In the genomic region with DNA sequence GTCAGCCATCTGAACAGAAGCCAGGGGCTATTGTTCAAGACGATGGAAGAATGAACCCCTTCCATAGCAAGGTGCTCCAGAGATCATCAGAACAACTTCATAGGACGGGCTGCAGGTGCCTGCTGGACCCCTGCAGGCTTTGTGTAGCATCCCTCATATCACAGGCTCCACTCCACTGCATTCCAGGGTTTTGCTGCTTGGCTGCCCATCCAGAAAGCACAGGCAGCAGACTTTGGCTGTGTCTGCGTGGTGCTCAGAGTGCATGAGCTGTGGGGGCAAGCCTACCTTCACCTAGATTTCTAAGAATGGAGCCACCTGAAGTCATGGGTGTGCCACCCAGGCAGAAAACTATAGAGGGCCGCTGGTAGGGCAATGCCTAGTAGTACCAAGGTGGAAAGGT, we compare ENCODE assay signal across 21 cellular contexts.
DNase-seq lines count a peak whose midpoint lies in the region; ATAC-seq, FAIRE-seq and TF ChIP-seq lines count a peak whose summit lies in the region.
"Had no signal": no experiment of that assay in that cellular context is flagged by ENCODE, and none has a peak within 500 bp of the region (broad histone marks: within the 10 kb centered on the region; RNA-seq: fewer than 3 reads in every experiment).

No MANE protein-coding gene starts in this region.

- no peak for FAIRE-seq in RCC 7860 (lab: Jason Lieb, UNC)
- FAIRE-seq: A549, D721Med, G401.6, GM12891, GM19239, H1, HTR-8/SVneo had no signal

- peaks cover 65% of the 10 kb centered on the region for H3K27me3 ChIP-seq in left ventricle myocardium inferior (ENCODE audit: low read depth)
- H3K27me3 ChIP-seq in body of pancreas = no peaks in the 10 kb centered on the region

- no peaks in the 10 kb centered on the region for H3K4me1 Mint-ChIP-seq in activated naive CD8-positive, alpha-beta T cell treated with anti-CD3 and anti-CD28 coated beads for 36 hours
- H3K4me1 Mint-ChIP-seq: CD4-positive, CD25-positive, alpha-beta regulatory T cell; CD8-positive, alpha-beta memory T cell had no signal

- H3K4me3 ChIP-seq in left ventricle myocardium inferior (no peak overlapping the region), body of pancreas (no peak overlapping the region)
- H3K4me3 ChIP-seq: A549, HAP-1 had no signal

- intact Hi-C loops in cardiac septum (cut with DNase I) (no loop called here), left ventricle myocardium inferior (cut with micrococcal nuclease) (no loop called here), body of pancreas (cut with DNase I) (loop anchor here (10.0 kb wide), 1 partner anchor 63 kb away; no protein-coding TSS in a partner anchor)

- no peak overlapping the region for H3K4me3 Mint-ChIP-seq in activated naive CD8-positive, alpha-beta T cell treated with anti-CD3 and anti-CD28 coated beads for 36 hours
- H3K4me3 Mint-ChIP-seq: CD4-positive, CD25-positive, alpha-beta regulatory T cell; CD8-positive, alpha-beta memory T cell had no signal

- peaks cover 2% of the 10 kb centered on the region for H3K9me3 Mint-ChIP-seq in activated naive CD8-positive, alpha-beta T cell treated with anti-CD3 and anti-CD28 coated beads for 36 hours

- 25 to 60% methylated on average over 3 to 4 of the region's 4 CpGs for WGBS in body of pancreas, 2 donors

- H3K27me3 Mint-ChIP-seq in activated naive CD8-positive, alpha-beta T cell treated with anti-CD3 and anti-CD28 coated beads for 36 hours = peaks cover 32% of the 10 kb centered on the region

- no peaks in the 10 kb centered on the region for H3K4me1 ChIP-seq in left ventricle myocardium inferior
- no peaks in the 10 kb centered on the region for H3K4me1 ChIP-seq in body of pancreas
- H3K4me1 ChIP-seq: A549, HAP-1 had no signal

- H3K36me3 Mint-ChIP-seq in activated naive CD8-positive, alpha-beta T cell treated with anti-CD3 and anti-CD28 coated beads for 36 hours = no peaks in the 10 kb centered on the region
- H3K36me3 Mint-ChIP-seq: CD4-positive, CD25-positive, alpha-beta regulatory T cell; CD8-positive, alpha-beta memory T cell had no signal

- H3K36me3 ChIP-seq in left ventricle myocardium inferior = no peaks in the 10 kb centered on the region
- no peaks in the 10 kb centered on the region for H3K36me3 ChIP-seq in body of pancreas (replicated peaks in 1 of 2; ENCODE audit: insufficient read depth in 1 of 2, low read depth in 2 of 2)
- H3K36me3 ChIP-seq: HAP-1 had no signal

- TF ChIP-seq CTCF in left ventricle myocardium inferior (IDR thresholded peaks at IDR 0.05; ENCODE audit: borderline replicate concordance) = no peak
- TF ChIP-seq CTCF in body of pancreas (IDR thresholded peaks at IDR 0.05) = no peak

- ATAC-seq in HG03108 (IDR thresholded peaks at IDR 0.05; ENCODE audit: unreplicated experiment) = no peak
- ATAC-seq in body of pancreas = no peak
- ATAC-seq: A549 had no signal

- no peak overlapping the region for H3K27ac ChIP-seq in left ventricle myocardium inferior (replicated peaks)
- no peak overlapping the region for H3K27ac ChIP-seq in body of pancreas
- H3K27ac ChIP-seq: 22Rv1, A549 had no signal

- H3K9me3 ChIP-seq in left ventricle myocardium inferior (replicated peaks) = peaks cover 11% of the 10 kb centered on the region
- no peaks in the 10 kb centered on the region for H3K9me3 ChIP-seq in body of pancreas
- H3K9me3 ChIP-seq: HAP-1 had no signal

- no peak for TF ChIP-seq POLR2A in body of pancreas (IDR thresholded peaks at IDR 0.05)

- H3K27ac Mint-ChIP-seq in activated naive CD8-positive, alpha-beta T cell treated with anti-CD3 and anti-CD28 coated beads for 36 hours = no peak overlapping the region
- H3K27ac Mint-ChIP-seq: CD4-positive, CD25-positive, alpha-beta regulatory T cell; CD8-positive, alpha-beta memory T cell had no signal

- peak; percentile 15 for DNase-seq in cardiac septum (ENCODE audit: low spot score)
- DNase-seq in left ventricle myocardium inferior = no peak
- peak; percentile 5 for DNase-seq in RCC 7860 (ENCODE audit: low spot score)
- DNase-seq in kidney tubule cell (ENCODE audit: low spot score) = peak; percentile 64
- DNase-seq in body of pancreas = no peak
- DNase-seq in activated naive CD8-positive, alpha-beta T cell treated with anti-CD3 and anti-CD28 coated beads for 36 hours = no peak
- DNase-seq: C1 segment of cervical spinal cord; CD4-positive, CD25-positive, alpha-beta regulatory T cell; CD8-positive, alpha-beta memory T cell; COR-L47; IMR-90 had no signal

Comparison
In these comparisons a context has a peak if more than half of its experiments do, and no peak if none do; other contexts are left out.
1. DNase-seq: peak in cardiac septum (single experiment), RCC 7860 (single experiment) and kidney tubule cell (single experiment); none in left ventricle myocardium inferior (single experiment), body of pancreas (0 of 4) and activated naive CD8-positive, alpha-beta T cell treated with anti-CD3 and anti-CD28 coated beads for 36 hours (single experiment).